In genomic region chr3:81302045-81302444, GRCh38 we compare ENCODE assay signal across 8 cellular contexts.
DNase-seq lines count a peak whose midpoint lies in the region; ATAC-seq and TF ChIP-seq lines count a peak whose summit lies in the region.
"Had no signal": no experiment of that assay in that cellular context is flagged by ENCODE, and none has a peak within 500 bp of the region (broad histone marks: within the 10 kb centered on the region; RNA-seq: fewer than 3 reads in every experiment).

No MANE protein-coding gene starts in this region.

- intact Hi-C loops in left colon (cut with DNase I, micrococcal nuclease) = no loop called here

- DNase-seq in EL (peak; percentile 59), NCI-H82 (lab: John Stamatoyannopoulos, UW) (peak; percentile 80), cardiac fibroblast (ENCODE audit: low read depth in 2 of 2) (peak; percentile 64 to 75), left colon (peak in 1 of 2 donors; percentile 18), DMS153 treated with DMSO at 0.1 percent for 48 hours (lab: John Stamatoyannopoulos, UW; ENCODE audit: unreplicated experiment) (no peak)

- H3K4me3 ChIP-seq in cardiac fibroblast (replicated peaks in 1 of 2; ENCODE audit: low read depth in 2 of 2, low read length in 2 of 2) = no peak overlapping the region

- TF ChIP-seq CTCF in cardiac fibroblast (IDR thresholded peaks at IDR 0.05; ENCODE audit: low read depth, low read length) = peak; percentile 62

- ATAC-seq in GM19023 (IDR thresholded peaks at IDR 0.05; ENCODE audit: unreplicated experiment) = peak; percentile 69
- peak; percentile 65 for ATAC-seq in HG03108 (IDR thresholded peaks at IDR 0.05; ENCODE audit: unreplicated experiment)
- ATAC-seq in left colon = peak; percentile 67
- ATAC-seq: activated naive CD4-positive, alpha-beta T cell treated with anti-CD3 and anti-CD28 coated beads, Interleukin-2, amount 50 U/mL, for 72 hours had no signal
